Comparison of ENCODE assay signal across 1 cellular context in the genomic region with DNA sequence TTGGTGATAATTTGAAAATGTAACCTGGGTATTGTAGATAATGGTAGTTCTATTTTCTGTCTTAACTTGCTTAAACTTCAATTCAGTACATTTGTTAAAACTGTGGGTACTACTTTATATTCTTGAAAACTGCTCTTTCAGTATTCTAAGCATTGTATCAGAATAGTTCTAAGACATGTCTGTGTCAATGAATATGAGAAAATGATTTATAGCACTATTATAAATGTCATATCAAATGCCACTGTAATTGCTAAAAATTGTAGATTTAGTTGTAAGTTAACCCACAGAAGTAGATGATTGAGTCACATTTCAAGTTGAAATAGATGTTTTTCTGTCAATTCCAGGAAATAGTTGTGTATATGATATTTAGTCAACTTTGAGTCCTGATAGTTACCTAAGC.
TF ChIP-seq lines count a peak whose summit lies in the region.

No MANE protein-coding gene starts in this region.

TF ChIP-seq in K562, 482 proteins besides CTCF, POLR2A, EP300 and RAD21:
- TF ChIP-seq, protein P1, sequence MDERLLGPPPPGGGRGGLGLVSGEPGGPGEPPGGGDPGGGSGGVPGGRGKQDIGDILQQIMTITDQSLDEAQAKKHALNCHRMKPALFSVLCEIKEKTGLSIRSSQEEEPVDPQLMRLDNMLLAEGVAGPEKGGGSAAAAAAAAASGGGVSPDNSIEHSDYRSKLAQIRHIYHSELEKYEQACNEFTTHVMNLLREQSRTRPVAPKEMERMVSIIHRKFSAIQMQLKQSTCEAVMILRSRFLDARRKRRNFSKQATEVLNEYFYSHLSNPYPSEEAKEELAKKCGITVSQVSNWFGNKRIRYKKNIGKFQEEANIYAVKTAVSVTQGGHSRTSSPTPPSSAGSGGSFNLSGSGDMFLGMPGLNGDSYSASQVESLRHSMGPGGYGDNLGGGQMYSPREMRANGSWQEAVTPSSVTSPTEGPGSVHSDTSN (CRISPR knock-in tag; IDR thresholded peaks at IDR 0.05; ENCODE audit: low read depth): no peak
- TF ChIP-seq, protein P1 (tag; conservative IDR thresholded peaks at IDR 0.05; ENCODE audit: low read depth): peak; percentile 34; the same call in 1 of the 2 replicates
- TF ChIP-seq MTA3 (IDR thresholded peaks at IDR 0.05; ENCODE audit: borderline replicate concordance) (no peak), MEIS2 (IDR thresholded peaks at IDR 0.05; ENCODE audit: partially characterized antibody) (peak; percentile 50)
- TF ChIP-seq, protein P2, sequence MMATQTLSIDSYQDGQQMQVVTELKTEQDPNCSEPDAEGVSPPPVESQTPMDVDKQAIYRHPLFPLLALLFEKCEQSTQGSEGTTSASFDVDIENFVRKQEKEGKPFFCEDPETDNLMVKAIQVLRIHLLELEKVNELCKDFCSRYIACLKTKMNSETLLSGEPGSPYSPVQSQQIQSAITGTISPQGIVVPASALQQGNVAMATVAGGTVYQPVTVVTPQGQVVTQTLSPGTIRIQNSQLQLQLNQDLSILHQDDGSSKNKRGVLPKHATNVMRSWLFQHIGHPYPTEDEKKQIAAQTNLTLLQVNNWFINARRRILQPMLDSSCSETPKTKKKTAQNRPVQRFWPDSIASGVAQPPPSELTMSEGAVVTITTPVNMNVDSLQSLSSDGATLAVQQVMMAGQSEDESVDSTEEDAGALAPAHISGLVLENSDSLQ (IDR thresholded peaks at IDR 0.05): peak; percentile 67
